14 cellular contexts compared by ENCODE assay signal in genomic region chr16:2692251-2692947, GRCh38. TPM values are rescaled to one million over a fixed set of nuclear protein-coding genes. Genes with fewer than 3 reads are reported as not detected.
DNase-seq lines count a peak whose midpoint lies in the region; ATAC-seq, FAIRE-seq and TF ChIP-seq lines count a peak whose summit lies in the region.
"Had no signal": no experiment of that assay in that cellular context is flagged by ENCODE, and none has a peak within 500 bp of the region (broad histone marks: within the 10 kb centered on the region; RNA-seq: fewer than 3 reads in every experiment).

No MANE protein-coding gene starts in this region.

- peaks cover 44% of the 10 kb centered on the region for H3K36me3 ChIP-seq in MG63
- H3K36me3 ChIP-seq in astrocyte (ENCODE audit: insufficient read depth, low read length) = no peaks in the 10 kb centered on the region
- peaks cover 3 to 8% (median 5%) of the 10 kb centered on the region in 3 donors for H3K36me3 ChIP-seq in skeletal muscle tissue (ENCODE audit: control insufficient read depth in 3 of 3, insufficient read depth in 3 of 3, low read length in 3 of 3)

- H3K4me3 ChIP-seq in MG63 = no peak overlapping the region
- H3K4me3 ChIP-seq in astrocyte (ENCODE audit: insufficient read depth, low read depth, low read length) = no peak overlapping the region
- H3K4me3 ChIP-seq in skeletal muscle tissue (ENCODE audit: low read length in 3 of 3) = peak overlapping the region in 2 of 3 donors; percentile 13 to 68
- H3K4me3 ChIP-seq: K562 had no signal

- peaks cover 6% of the 10 kb centered on the region for H3K4me1 Mint-ChIP-seq in astrocyte (ENCODE audit: low read depth, unreplicated experiment)

- H3K9ac ChIP-seq in astrocyte (ENCODE audit: low read length) (no peak overlapping the region), skeletal muscle tissue (ENCODE audit: low read depth in 1 of 3, low read length in 3 of 3) (peak overlapping the region; percentile 45 to 79 (median 66))

- H3K27me3 Mint-ChIP-seq in astrocyte (ENCODE audit: low read depth, unreplicated experiment) = no peaks in the 10 kb centered on the region
- H3K27me3 Mint-ChIP-seq: activated CD8-positive, alpha-beta memory T cell treated with anti-CD3 and anti-CD28 coated beads, Interleukin-2, amount 10 ng/mL, durations not matched to agents 7 days and 5 days; activated naive CD8-positive, alpha-beta T cell treated with anti-CD3 and anti-CD28 coated beads, Interleukin-2, amount 50 U/mL, for 24 hours; naive thymus-derived CD8-positive, alpha-beta T cell had no signal

- H3K4me3 Mint-ChIP-seq in astrocyte (ENCODE audit: unreplicated experiment) = no peak overlapping the region
- H3K4me3 Mint-ChIP-seq: activated CD8-positive, alpha-beta memory T cell treated with anti-CD3 and anti-CD28 coated beads, Interleukin-2, amount 10 ng/mL, durations not matched to agents 7 days and 5 days; activated naive CD8-positive, alpha-beta T cell treated with anti-CD3 and anti-CD28 coated beads, Interleukin-2, amount 50 U/mL, for 24 hours; naive thymus-derived CD8-positive, alpha-beta T cell had no signal

- no peaks in the 10 kb centered on the region for H3K9me3 Mint-ChIP-seq in astrocyte (ENCODE audit: unreplicated experiment)
- H3K9me3 Mint-ChIP-seq: activated naive CD8-positive, alpha-beta T cell treated with anti-CD3 and anti-CD28 coated beads, Interleukin-2, amount 50 U/mL, for 24 hours; naive thymus-derived CD8-positive, alpha-beta T cell had no signal

- H3K27ac ChIP-seq in astrocyte (ENCODE audit: low read depth, low read length) (no peak overlapping the region), skeletal muscle tissue (ENCODE audit: low read depth, low read length) (peak overlapping the region; percentile 61)

- H3K27ac Mint-ChIP-seq in astrocyte (ENCODE audit: unreplicated experiment) = no peak overlapping the region
- H3K27ac Mint-ChIP-seq: activated CD8-positive, alpha-beta memory T cell treated with anti-CD3 and anti-CD28 coated beads, Interleukin-2, amount 10 ng/mL, durations not matched to agents 7 days and 5 days; activated naive CD8-positive, alpha-beta T cell treated with anti-CD3 and anti-CD28 coated beads, Interleukin-2, amount 50 U/mL, for 24 hours; naive thymus-derived CD8-positive, alpha-beta T cell had no signal

- no peak for TF ChIP-seq CTCF in astrocyte (IDR thresholded peaks at IDR 0.05; ENCODE audit: insufficient read depth, low read depth, low read length)

- peak; percentile 78 for DNase-seq in MG63
- peak; percentile 14 for DNase-seq in astrocyte (ENCODE audit: low read depth)
- peak; percentile 22 for DNase-seq in iPS-NIHi11 (ENCODE audit: low spot score)
- no peak for DNase-seq in activated CD4-positive, CD25-positive, alpha-beta regulatory T cell (lab: John Stamatoyannopoulos, UW)
- no peak for DNase-seq in activated T-cell treated with anti-CD3 and anti-CD28 coated beads, Interleukin-2, amount 50 U/mL, for 1 hour
- no peak for DNase-seq in Kasumi-1 (lab: John Stamatoyannopoulos, UW)
- DNase-seq: activated CD8-positive, alpha-beta memory T cell treated with anti-CD3 and anti-CD28 coated beads, Interleukin-2, amount 10 ng/mL, durations not matched to agents 7 days and 5 days; activated naive CD8-positive, alpha-beta T cell treated with anti-CD3 and anti-CD28 coated beads, Interleukin-2, amount 50 U/mL, for 24 hours; NCI-H345; stimulated activated naive CD8-positive, alpha-beta T cell treated with anti-CD3 and anti-CD28 coated beads, Interleukin-15, Interleukin-2, amounts not matched to agents 100 U/mL and 50 U/mL, for 24 hours had no signal

- H3K4me1 ChIP-seq in astrocyte (ENCODE audit: insufficient read depth, low read length) (peaks cover 25% of the 10 kb centered on the region), skeletal muscle tissue (ENCODE audit: control insufficient read depth in 3 of 3, insufficient read depth in 3 of 3, low read length in 3 of 3) (peaks cover 39 to 46% (median 44%) of the 10 kb centered on the region in 3 donors)

- no peak overlapping the region for H2AFZ ChIP-seq in astrocyte (ENCODE audit: low read depth, low read length)

- H3K4me2 ChIP-seq in astrocyte (ENCODE audit: low read length) = peak overlapping the region; percentile 45

- no peak for FAIRE-seq in astrocyte (lab: Jason Lieb, UNC)
- FAIRE-seq: K562 had no signal

- H3K36me3 Mint-ChIP-seq in astrocyte (ENCODE audit: low read depth, unreplicated experiment) = peaks cover 6% of the 10 kb centered on the region

- H3K9me3 ChIP-seq in MG63 = no peaks in the 10 kb centered on the region
- H3K9me3 ChIP-seq in astrocyte (ENCODE audit: insufficient read depth, low read depth, low read length) = no peaks in the 10 kb centered on the region
- no peaks in the 10 kb centered on the region for H3K9me3 ChIP-seq in skeletal muscle tissue (ENCODE audit: control insufficient read depth in 3 of 3, low read length in 3 of 3)

- peaks cover 51% of the 10 kb centered on the region for H4K20me1 ChIP-seq in astrocyte (ENCODE audit: insufficient read depth, low read length)

- peaks cover 53% of the 10 kb centered on the region for H3K79me2 ChIP-seq in astrocyte (ENCODE audit: insufficient read depth, low read length)

- no peak for ATAC-seq in GM21576 (IDR thresholded peaks at IDR 0.05; ENCODE audit: unreplicated experiment)
- ATAC-seq: activated CD8-positive, alpha-beta memory T cell treated with anti-CD3 and anti-CD28 coated beads, Interleukin-2, amount 10 ng/mL, durations not matched to agents 7 days and 5 days; activated naive CD8-positive, alpha-beta T cell treated with anti-CD3 and anti-CD28 coated beads, Interleukin-2, amount 50 U/mL, for 24 hours; naive thymus-derived CD8-positive, alpha-beta T cell; stimulated activated naive CD8-positive, alpha-beta T cell treated with anti-CD3 and anti-CD28 coated beads, Interleukin-15, Interleukin-2, amounts not matched to agents 100 U/mL and 50 U/mL, for 24 hours had no signal

- H3K27me3 ChIP-seq in MG63 (no peaks in the 10 kb centered on the region), astrocyte (ENCODE audit: insufficient read depth, low read length) (no peaks in the 10 kb centered on the region), skeletal muscle tissue (ENCODE audit: control insufficient read depth in 3 of 3, insufficient read depth in 3 of 3, low read length in 3 of 3) (no peaks in the 10 kb centered on the region)

RNA-seq across cellular contexts. Expression of gene KCTD5, which starts 10.1 kb away (rescaled TPM):
- 49.6 and 71.6 TPM in 2 replicates for total RNA-seq in MG63 (2014; rRNA removed; shearing (Covaris generic); ENCODE audit: low replicate concordance)
- total RNA-seq in astrocyte (53.0 and 55.4 TPM in 2 replicates), skeletal muscle tissue (13.6 TPM)

RNA-seq across cellular contexts. Expression of gene PRSS27, which starts 27.6 kb away (rescaled TPM):
- 0.22 and 1.7 TPM in 2 replicates for total RNA-seq in MG63 (2014; rRNA removed; shearing (Covaris generic); ENCODE audit: low replicate concordance)
- total RNA-seq in astrocyte (2.3 and 3.0 TPM in 2 replicates), skeletal muscle tissue (not detected)

Comparison
In these comparisons a context has a peak if more than half of its experiments do, and no peak if none do; other contexts are left out.
1. DNase-seq: peak in MG63 (single experiment), astrocyte (single experiment) and iPS-NIHi11 (single experiment); none in activated CD4-positive, CD25-positive, alpha-beta regulatory T cell (0 of 4), activated T-cell treated with anti-CD3 and anti-CD28 coated beads, Interleukin-2, amount 50 U/mL, for 1 hour (single experiment) and Kasumi-1 (0 of 2).
2. H3K4me3 ChIP-seq: peak in skeletal muscle tissue (2 of 3); none in MG63 (single experiment) and astrocyte (single experiment).